ENCODE assay signal across 9 cellular contexts in the genomic region with DNA sequence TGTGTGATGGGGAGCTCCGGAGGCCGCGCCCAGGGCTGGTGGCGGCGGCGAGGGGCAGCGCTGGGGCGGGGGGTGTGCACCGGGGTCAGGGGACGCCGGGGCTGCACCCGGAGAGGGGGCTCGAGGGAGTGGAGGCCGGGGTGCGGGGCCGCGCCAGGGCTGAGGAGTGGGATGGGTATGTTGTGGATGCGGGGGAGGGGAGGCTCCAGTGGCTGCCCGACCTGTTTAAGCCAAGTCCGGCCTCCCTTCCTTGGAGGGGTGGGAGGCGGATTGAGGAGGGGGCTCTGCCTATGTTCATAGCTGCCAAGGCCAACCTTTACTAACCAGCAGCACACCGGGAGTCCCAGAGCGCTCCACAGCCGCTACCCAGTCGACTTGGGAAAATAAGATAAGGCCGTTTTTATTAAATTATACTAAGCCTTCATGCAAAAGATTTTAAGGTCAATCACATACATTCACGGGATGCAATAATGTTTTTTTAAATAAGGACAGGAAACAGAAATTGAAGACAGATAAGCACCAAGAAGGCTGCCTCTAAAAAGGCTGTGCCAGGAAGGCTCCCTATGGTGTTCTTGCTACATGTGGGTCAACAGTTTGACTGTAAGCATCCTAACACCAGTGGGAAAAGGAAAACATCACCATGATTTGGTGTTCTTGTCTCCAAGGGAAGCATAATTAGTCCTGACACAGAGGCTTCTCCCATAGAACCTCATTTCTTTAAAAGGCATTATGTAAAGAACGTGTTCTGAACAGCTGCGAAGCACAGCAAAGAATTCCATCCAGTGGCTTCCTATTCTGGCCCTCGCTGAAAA. TPM values are rescaled to one million over a fixed set of nuclear protein-coding genes. Genes with fewer than 3 reads are reported as not detected.
A peak's percentile ranks its signal among the peaks of the same experiment; 100 is the strongest.
DNase-seq lines count a peak whose midpoint lies in the region; ATAC-seq and TF ChIP-seq lines count a peak whose summit lies in the region.
"Had no signal": no experiment of that assay in that cellular context is flagged by ENCODE, and none has a peak within 500 bp of the region (broad histone marks: within the 10 kb centered on the region; RNA-seq: fewer than 3 reads in every experiment).

No MANE protein-coding gene starts in this region.

- no peaks in the 10 kb centered on the region for H3K4me1 ChIP-seq in esophagus (ENCODE audit: control insufficient read depth in 2 of 2, insufficient read depth in 2 of 2, low read length in 1 of 2)
- peaks cover 5% of the 10 kb centered on the region for H3K4me1 ChIP-seq in ovary (ENCODE audit: insufficient read depth)

- DNase-seq in activated CD4-positive, alpha-beta T cell treated with anti-CD3 and anti-CD28 coated beads, Interleukin-2, amount 10 ng/mL, durations not matched to agents 7 days and 5 days = no peak
- no peak for DNase-seq in activated CD4-positive, alpha-beta T cell treated with anti-CD3 and anti-CD28 coated beads, Interleukin-2, amount 50 U/mL, for 48 hours
- DNase-seq in SK-MEL-5 (ENCODE audit: low read depth, low spot score) (peak; percentile 13), ovary (peak in 2 of 5 donors; percentile 40 to 63), left colon (no peak), NCI-H1048 (lab: John Stamatoyannopoulos, UW) (no peak)

- H3K27me3 ChIP-seq in esophagus (ENCODE audit: control insufficient read depth in 1 of 2, insufficient read depth in 2 of 2, low read length in 2 of 2) = no peaks in the 10 kb centered on the region
- H3K27me3 ChIP-seq in ovary = no peaks in the 10 kb centered on the region

- intact Hi-C loops in ovary (cut with DNase I) (loop anchor here in 2 of 4 donors (5.0 to 10.0 kb wide), 2 partner anchors 105 to 358 kb away; a partner anchor contains a TSS), left colon (cut with DNase I, micrococcal nuclease) (no loop called here)

- H3K4me3 Mint-ChIP-seq in activated CD4-positive, alpha-beta T cell treated with anti-CD3 and anti-CD28 coated beads, Interleukin-2, amount 10 ng/mL, durations not matched to agents 7 days and 5 days = peak overlapping the region; percentile 71

- H3K27ac Mint-ChIP-seq in activated CD4-positive, alpha-beta T cell treated with anti-CD3 and anti-CD28 coated beads, Interleukin-2, amount 10 ng/mL, durations not matched to agents 7 days and 5 days = peak overlapping the region; percentile 88

- peaks cover 22% of the 10 kb centered on the region for H3K4me1 Mint-ChIP-seq in activated CD4-positive, alpha-beta T cell treated with anti-CD3 and anti-CD28 coated beads, Interleukin-2, amount 10 ng/mL, durations not matched to agents 7 days and 5 days

- in situ Hi-C loops in SK-MEL-5 (cut with HindIII; ENCODE audit: low pct_unique_long_range_greater_than_20kb, low sequenced_read_pairs) = no loop called here

- H3K27me3 Mint-ChIP-seq in activated CD4-positive, alpha-beta T cell treated with anti-CD3 and anti-CD28 coated beads, Interleukin-2, amount 10 ng/mL, durations not matched to agents 7 days and 5 days = no peaks in the 10 kb centered on the region

- H3K27ac ChIP-seq in esophagus (ENCODE audit: low read depth in 2 of 2, low read length in 1 of 2) = peak overlapping the region; percentile 65 to 90
- H3K27ac ChIP-seq in ovary = peak overlapping the region; percentile 76 to 85

- peaks cover 2% of the 10 kb centered on the region for H3K36me3 Mint-ChIP-seq in activated CD4-positive, alpha-beta T cell treated with anti-CD3 and anti-CD28 coated beads, Interleukin-2, amount 10 ng/mL, durations not matched to agents 7 days and 5 days (ENCODE audit: low read depth)

- peak overlapping the region; percentile 40 to 65 for H3K4me3 ChIP-seq in esophagus (ENCODE audit: low read depth in 1 of 2, low read length in 2 of 2)
- H3K4me3 ChIP-seq in ovary = peak overlapping the region; percentile 71

- no peak for TF ChIP-seq CTCF in ovary (IDR thresholded peaks at IDR 0.05)

- POLR2A ChIA-PET in activated CD4-positive, alpha-beta T cell treated with anti-CD3 and anti-CD28 coated beads, Interleukin-2, amount 10 ng/mL, durations not matched to agents 7 days and 5 days (lab: Charles Lee) = no interaction called here

- no peaks in the 10 kb centered on the region for H3K9me3 Mint-ChIP-seq in activated CD4-positive, alpha-beta T cell treated with anti-CD3 and anti-CD28 coated beads, Interleukin-2, amount 10 ng/mL, durations not matched to agents 7 days and 5 days

- ATAC-seq in HG02973 (IDR thresholded peaks at IDR 0.05; ENCODE audit: unreplicated experiment) (peak; percentile 10), left colon (no peak)

- CTCF ChIA-PET in activated CD4-positive, alpha-beta T cell treated with anti-CD3 and anti-CD28 coated beads, Interleukin-2, amount 10 ng/mL, durations not matched to agents 7 days and 5 days (lab: Charles Lee) = interaction anchor here (0.6 to 2.4 kb wide), 8 partner anchors 9 to 43 kb away, joined by 3 to 13 read pairs (median 4); no protein-coding TSS in a partner anchor

- H3K9me3 ChIP-seq in esophagus (ENCODE audit: control insufficient read depth in 2 of 2, insufficient read depth in 1 of 2, low read depth in 1 of 2, low read length in 1 of 2) (no peaks in the 10 kb centered on the region), ovary (no peaks in the 10 kb centered on the region)

- H3K36me3 ChIP-seq in esophagus (ENCODE audit: control insufficient read depth in 2 of 2, insufficient read depth in 2 of 2, low read length in 1 of 2) (no peaks in the 10 kb centered on the region), ovary (no peaks in the 10 kb centered on the region)

- no peak for TF ChIP-seq EP300 in ovary (IDR thresholded peaks at IDR 0.05)

- no peak for TF ChIP-seq POLR2A in ovary (IDR thresholded peaks at IDR 0.05)

- WGBS in esophagus, 2 donors = 14 to 15% methylated on average over 27 to 30 of the region's 30 CpGs
- WGBS in ovary, 3 donors = 13 to 25% (median 14%) methylated on average over 13 to 30 of the region's 30 CpGs

RNA-seq across cellular contexts. Expression of a gene that starts 0.6 kb away (rescaled TPM):
- 10 to 100 TPM; 15.8 to 15.9 TPM for total RNA-seq in activated CD4-positive, alpha-beta T cell treated with anti-CD3 and anti-CD28 coated beads, Interleukin-2, amount 10 ng/mL, durations not matched to agents 7 days and 5 days
- total RNA-seq in SK-MEL-5 (2014; rRNA removed; shearing (Covaris generic)) = 27.7 and 33.8 TPM in 2 replicates
- 17.2 and 23.7 TPM in 2 replicates for polyA plus RNA-seq in SK-MEL-5 (2015; cell fraction: cytosol; rRNA removed)
- 33.6 and 35.5 TPM in 2 replicates for polyA plus RNA-seq in SK-MEL-5 (2015; cell fraction: nucleus; rRNA removed)
- polyA plus RNA-seq in esophagus (1 to 10 TPM; 3.9 to 4.8 TPM), ovary (10 to 100 TPM in 1 of 2 donors, 1 to 10 TPM in 1; 4.0 to 12.4 TPM)
- total RNA-seq in ovary (10 to 100 TPM in 6 of 7 donors, 1 to 10 TPM in 1; 8.8 to 20.3 (median 12.6) TPM), left colon (10 to 100 TPM; 14.1 to 18.8 TPM)

RNA-seq across cellular contexts. Expression of a gene that starts 39.5 kb away (rescaled TPM):
- under 1 TPM in 1 of 2 experiments, not detected in 1; 0.17 TPM for total RNA-seq in activated CD4-positive, alpha-beta T cell treated with anti-CD3 and anti-CD28 coated beads, Interleukin-2, amount 10 ng/mL, durations not matched to agents 7 days and 5 days
- not detected in 2 replicates for total RNA-seq in SK-MEL-5 (2014; rRNA removed; shearing (Covaris generic))
- not detected in 2 replicates for polyA plus RNA-seq in SK-MEL-5 (2015; cell fraction: cytosol; rRNA removed)
- polyA plus RNA-seq in SK-MEL-5 (2015; cell fraction: nucleus; rRNA removed) = not detected in 2 replicates
- polyA plus RNA-seq in esophagus (1 to 10 TPM in 1 of 2 donors, under 1 TPM in 1; 0.49 to 1.0 TPM), ovary (not detected)
- total RNA-seq in ovary (not detected), left colon (under 1 TPM in 1 of 2 donors, not detected in 1; 0.11 TPM)
- total RNA-seq: left cardiac atrium had no signal
